Comparison of ENCODE assay signal across 2 cellular contexts in genomic region chr3:197491923-197492664, GRCh38.
TF ChIP-seq lines count a peak whose summit lies in the region.

No MANE protein-coding gene starts in this region.

TF ChIP-seq in IMR-90, 13 proteins besides CTCF, POLR2A, EP300 and RAD21 (continued from another document):
- no peak for TF ChIP-seq RCOR1 (IDR thresholded peaks at IDR 0.05; ENCODE audit: insufficient replicate concordance, low read length)
- no peak for TF ChIP-seq FOS (IDR thresholded peaks at IDR 0.05; ENCODE audit: low read depth, low read length)
- no peak for TF ChIP-seq MXI1 (IDR thresholded peaks at IDR 0.05; ENCODE audit: borderline replicate concordance, low read depth, low read length)
- no peak for TF ChIP-seq CEBPB (IDR thresholded peaks at IDR 0.05; ENCODE audit: low read depth, low read length)
- TF ChIP-seq ELK1 (IDR thresholded peaks at IDR 0.05; ENCODE audit: borderline replicate concordance, low read depth, low read length), result no peak
- no peak for TF ChIP-seq MAZ (IDR thresholded peaks at IDR 0.05; ENCODE audit: borderline replicate concordance, low read depth, low read length)
- TF ChIP-seq CHD1 (IDR thresholded peaks at IDR 0.05; ENCODE audit: low read depth, low read length), result no peak
- TF ChIP-seq USF2 (IDR thresholded peaks at IDR 0.05; ENCODE audit: low read depth, low read length), result no peak
- no peak for TF ChIP-seq MAFK (IDR thresholded peaks at IDR 0.05; ENCODE audit: low read depth, low read length)
- no peak for TF ChIP-seq BHLHE40 (IDR thresholded peaks at IDR 0.05; ENCODE audit: low read depth, low read length)

TF ChIP-seq in WTC11, 78 proteins besides CTCF, POLR2A, EP300 and RAD21:
- TF ChIP-seq USF2 (CRISPR knock-in tag; IDR thresholded peaks at IDR 0.05) (peak; percentile 27; the same call in 1 of the 2 replicates), SP1 (CRISPR knock-in tag; conservative IDR thresholded peaks at IDR 0.05) (no peak)
